Comparison of ENCODE assay signal across 14 cellular contexts in the genomic region with DNA sequence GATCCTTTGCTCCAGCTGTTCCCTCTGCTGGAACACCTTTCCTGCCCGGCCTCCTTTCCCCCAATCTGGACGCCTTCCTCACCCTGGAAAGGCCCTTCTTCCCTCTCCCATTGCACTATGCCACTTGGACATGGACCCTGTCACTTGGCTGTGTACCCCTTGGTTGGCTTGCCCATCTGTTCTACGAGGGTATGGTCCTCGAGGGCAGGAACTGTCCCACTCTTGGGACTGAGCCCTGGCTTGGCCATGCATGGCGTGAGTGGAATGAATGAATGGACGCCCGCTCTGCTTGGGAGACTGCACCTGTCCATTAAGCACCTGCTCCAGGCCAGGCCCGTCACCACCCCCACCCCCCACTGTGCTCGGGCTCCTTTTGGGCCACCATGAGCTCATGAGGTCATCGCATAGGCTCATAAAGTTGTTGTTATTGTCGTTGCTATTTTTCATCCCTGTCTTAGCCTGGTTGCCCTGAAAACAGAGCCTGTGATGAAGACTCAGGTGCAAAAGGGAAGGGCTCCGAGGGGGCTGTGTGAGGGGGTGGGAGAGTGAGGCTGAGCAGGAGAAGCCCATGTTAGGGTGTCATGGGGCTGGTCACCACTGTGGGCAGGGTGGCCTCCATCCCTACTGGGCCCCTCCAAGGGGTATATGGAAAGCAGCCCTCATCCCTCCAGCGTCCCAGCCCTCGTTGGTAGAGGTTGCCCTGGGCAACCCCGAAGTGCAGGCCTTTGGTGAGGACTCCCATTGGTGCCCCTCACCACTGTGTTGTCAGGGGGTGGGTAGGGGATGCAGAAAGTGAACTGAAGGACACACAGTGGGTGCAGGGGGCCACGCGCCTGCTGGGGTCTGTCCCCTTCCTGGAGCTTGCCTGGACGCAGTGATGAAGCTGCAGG. TPM values are rescaled to one million over a fixed set of nuclear protein-coding genes. Genes with fewer than 3 reads are reported as not detected.
A peak's percentile ranks its signal among the peaks of the same experiment; 100 is the strongest.
DNase-seq lines count a peak whose midpoint lies in the region; ATAC-seq and TF ChIP-seq lines count a peak whose summit lies in the region.
"Had no signal": no experiment of that assay in that cellular context is flagged by ENCODE, and none has a peak within 500 bp of the region (broad histone marks: within the 10 kb centered on the region; RNA-seq: fewer than 3 reads in every experiment).

No MANE protein-coding gene starts in this region.

- no peak overlapping the region for H3K4me3 Mint-ChIP-seq in chondrocyte (ENCODE audit: unreplicated experiment)
- H3K4me3 Mint-ChIP-seq in stimulated activated naive CD8-positive, alpha-beta T cell treated with anti-CD3 and anti-CD28 coated beads, Interleukin-15, amount 100 ng/mL, for 72 hours, result peak overlapping the region; percentile 85 to 86

- no peaks in the 10 kb centered on the region; the same call in 1 of the 2 replicates for H3F3A ChIP-seq in MM.1S (ENCODE audit: insufficient read depth, low read length)

- WGBS in heart left ventricle, 4 donors, result 91 to 92% (median 92%) methylated on average over 16 to 18 of the region's 18 CpGs
- 91 to 93% methylated on average over 6 to 12 of the region's 18 CpGs for WGBS in esophagus squamous epithelium, 2 donors

- H3K36me3 ChIP-seq in heart left ventricle (no peaks in the 10 kb centered on the region), left ventricle myocardium inferior (no peaks in the 10 kb centered on the region), MM.1S (replicated peaks; ENCODE audit: insufficient read depth, low read length) (no peaks in the 10 kb centered on the region), esophagus squamous epithelium (no peaks in the 10 kb centered on the region)

- H3K27me3 Mint-ChIP-seq in chondrocyte (ENCODE audit: low read depth), result no peaks in the 10 kb centered on the region
- H3K27me3 Mint-ChIP-seq in stimulated activated naive CD8-positive, alpha-beta T cell treated with anti-CD3 and anti-CD28 coated beads, Interleukin-15, amount 100 ng/mL, for 72 hours, result no peaks in the 10 kb centered on the region

- peaks cover 11% of the 10 kb centered on the region for H3K9me3 Mint-ChIP-seq in chondrocyte (ENCODE audit: low read depth)
- H3K9me3 Mint-ChIP-seq in stimulated activated naive CD8-positive, alpha-beta T cell treated with anti-CD3 and anti-CD28 coated beads, Interleukin-15, amount 100 ng/mL, for 72 hours, result peaks cover 10 to 19% of the 10 kb centered on the region in 2 donors

- H3K4me1 Mint-ChIP-seq in chondrocyte (ENCODE audit: low read depth), result peaks cover 8% of the 10 kb centered on the region
- H3K4me1 Mint-ChIP-seq in stimulated activated naive CD8-positive, alpha-beta T cell treated with anti-CD3 and anti-CD28 coated beads, Interleukin-15, amount 100 ng/mL, for 72 hours, result peaks cover 58% of the 10 kb centered on the region

- no peak overlapping the region for H3K9ac ChIP-seq in MM.1S (ENCODE audit: low read length)

- no peaks in the 10 kb centered on the region for H3K79me2 ChIP-seq in MM.1S (ENCODE audit: low read length)

- TF ChIP-seq POLR2A in heart left ventricle (IDR thresholded peaks at IDR 0.05) (no peak), esophagus squamous epithelium (IDR thresholded peaks at IDR 0.05) (no peak)

- H4K20me1 ChIP-seq in MM.1S (ENCODE audit: insufficient read depth, low read length), result no peaks in the 10 kb centered on the region

- H3K4me3 ChIP-seq in heart left ventricle (no peak overlapping the region), left ventricle myocardium inferior (no peak overlapping the region), MM.1S (ENCODE audit: low read length) (no peak overlapping the region), esophagus squamous epithelium (no peak overlapping the region)
- H3K4me3 ChIP-seq: body of pancreas, dorsolateral prefrontal cortex had no signal

- intact Hi-C loops in heart left ventricle (cut with DNase I), result no loop called here
- intact Hi-C loops in left ventricle myocardium inferior (cut with micrococcal nuclease), result no loop called here
- intact Hi-C loops in esophagus squamous epithelium (cut with DNase I), result no loop called here

- H3K27ac ChIP-seq in heart left ventricle, result no peak overlapping the region
- no peak overlapping the region for H3K27ac ChIP-seq in left ventricle myocardium inferior (replicated peaks)
- no peak overlapping the region for H3K27ac ChIP-seq in MM.1S (ENCODE audit: low read length)
- no peak overlapping the region for H3K27ac ChIP-seq in esophagus squamous epithelium
- H3K27ac ChIP-seq: body of pancreas had no signal

- H3K27me3 ChIP-seq in heart left ventricle (no peaks in the 10 kb centered on the region), left ventricle myocardium inferior (ENCODE audit: low read depth) (no peaks in the 10 kb centered on the region), MM.1S (replicated peaks; ENCODE audit: insufficient read depth, low read length) (no peaks in the 10 kb centered on the region), esophagus squamous epithelium (peaks cover 0 to 2% (median 0%) of the 10 kb centered on the region in 4 donors)
- H3K27me3 ChIP-seq: body of pancreas, dorsolateral prefrontal cortex had no signal

- H3K36me3 Mint-ChIP-seq in chondrocyte (ENCODE audit: low read depth), result no peaks in the 10 kb centered on the region

- DNase-seq in heart left ventricle, result peak in 3 of 5 donors; percentile 11 to 53 (median 20)
- DNase-seq in left ventricle myocardium inferior, result no peak
- DNase-seq in MM.1S, result no peak
- DNase-seq in chondrocyte (ENCODE audit: low spot score), result peak; percentile 72
- no peak for DNase-seq in stimulated activated naive CD8-positive, alpha-beta T cell treated with anti-CD3 and anti-CD28 coated beads, Interleukin-15, amount 100 ng/mL, for 72 hours
- DNase-seq in NCI-H345 treated with DMSO at 0.1 percent for 48 hours (lab: John Stamatoyannopoulos, UW; ENCODE audit: unreplicated experiment), result no peak
- DNase-seq in germinal center (ENCODE audit: low spot score), result no peak
- no peak for DNase-seq in esophagus squamous epithelium (lab: John Stamatoyannopoulos, UW)
- DNase-seq: body of pancreas, dorsolateral prefrontal cortex, KBM-7, kidney glomerular epithelial cell, NCI-H1105 treated with DMSO at 0.1 percent for 48 hours, NCI-H2171 treated with DMSO at 0.1 percent for 48 hours had no signal

- no peak for TF ChIP-seq CTCF in heart left ventricle (IDR thresholded peaks at IDR 0.05)
- TF ChIP-seq CTCF in left ventricle myocardium inferior (IDR thresholded peaks at IDR 0.05; ENCODE audit: borderline replicate concordance), result no peak
- no peak for TF ChIP-seq CTCF in MM.1S (IDR thresholded peaks at IDR 0.05; ENCODE audit: low read length)
- no peak for TF ChIP-seq CTCF in chondrocyte (IDR thresholded peaks at IDR 0.05)
- TF ChIP-seq CTCF in esophagus squamous epithelium (IDR thresholded peaks at IDR 0.05), result no peak

- H3K4me1 ChIP-seq in heart left ventricle, result peaks cover 0 to 16% (median 0%) of the 10 kb centered on the region in 12 donors
- H3K4me1 ChIP-seq in left ventricle myocardium inferior, result no peaks in the 10 kb centered on the region
- peaks cover 32% of the 10 kb centered on the region for H3K4me1 ChIP-seq in MM.1S (ENCODE audit: low read length)
- peaks cover 4 to 12% (median 8%) of the 10 kb centered on the region in 3 donors for H3K4me1 ChIP-seq in esophagus squamous epithelium
- H3K4me1 ChIP-seq: body of pancreas had no signal

- ATAC-seq in heart left ventricle, result no peak
- no peak for ATAC-seq in stimulated activated naive CD8-positive, alpha-beta T cell treated with anti-CD3 and anti-CD28 coated beads, Interleukin-15, amount 100 ng/mL, for 72 hours
- ATAC-seq: body of pancreas had no signal

- peaks cover 0 to 11% (median 0%) of the 10 kb centered on the region in 12 donors for H3K9me3 ChIP-seq in heart left ventricle
- H3K9me3 ChIP-seq in left ventricle myocardium inferior (replicated peaks), result peaks cover 15% of the 10 kb centered on the region
- H3K9me3 ChIP-seq in MM.1S (replicated peaks; ENCODE audit: insufficient read depth, low read length), result no peaks in the 10 kb centered on the region
- no peaks in the 10 kb centered on the region for H3K9me3 ChIP-seq in esophagus squamous epithelium
- H3K9me3 ChIP-seq: body of pancreas had no signal

- H3K4me2 ChIP-seq in MM.1S (ENCODE audit: low read depth, low read length), result peak overlapping the region; percentile 60; the same call in 1 of the 2 replicates

- H3K9me2 ChIP-seq in MM.1S (replicated peaks; ENCODE audit: insufficient read depth, low read length), result no peaks in the 10 kb centered on the region

- no peak overlapping the region for H3K27ac Mint-ChIP-seq in chondrocyte (ENCODE audit: unreplicated experiment)
- H3K27ac Mint-ChIP-seq in stimulated activated naive CD8-positive, alpha-beta T cell treated with anti-CD3 and anti-CD28 coated beads, Interleukin-15, amount 100 ng/mL, for 72 hours, result no peak overlapping the region

- no peak overlapping the region for H2AFZ ChIP-seq in MM.1S (ENCODE audit: low read length)

RNA-seq across cellular contexts. Expression of gene IER5L, which starts 57.2 kb away (rescaled TPM):
- total RNA-seq in heart left ventricle (10 to 100 TPM in 3 of 9 donors, 1 to 10 TPM in 6; 4.1 to 18.4 (median 5.5) TPM), left ventricle myocardium inferior (3.8 TPM), chondrocyte (37.2 to 56.5 TPM (median 38.6 TPM) in 3 replicates), esophagus squamous epithelium (1 to 10 TPM; 6.1 to 8.7 (median 7.2) TPM)
- 1 to 10 TPM; 2.8 to 7.3 TPM for polyA plus RNA-seq in heart left ventricle

Comparison
In these comparisons a context has a peak if more than half of its experiments do, and no peak if none do; other contexts are left out.
1. DNase-seq: peak in heart left ventricle (3 of 5) and chondrocyte (single experiment); none in left ventricle myocardium inferior (single experiment), MM.1S (single experiment), stimulated activated naive CD8-positive, alpha-beta T cell treated with anti-CD3 and anti-CD28 coated beads, Interleukin-15, amount 100 ng/mL, for 72 hours (0 of 2), NCI-H345 treated with DMSO at 0.1 percent for 48 hours (single experiment), germinal center (single experiment) and esophagus squamous epithelium (single experiment).